In the genomic region with DNA sequence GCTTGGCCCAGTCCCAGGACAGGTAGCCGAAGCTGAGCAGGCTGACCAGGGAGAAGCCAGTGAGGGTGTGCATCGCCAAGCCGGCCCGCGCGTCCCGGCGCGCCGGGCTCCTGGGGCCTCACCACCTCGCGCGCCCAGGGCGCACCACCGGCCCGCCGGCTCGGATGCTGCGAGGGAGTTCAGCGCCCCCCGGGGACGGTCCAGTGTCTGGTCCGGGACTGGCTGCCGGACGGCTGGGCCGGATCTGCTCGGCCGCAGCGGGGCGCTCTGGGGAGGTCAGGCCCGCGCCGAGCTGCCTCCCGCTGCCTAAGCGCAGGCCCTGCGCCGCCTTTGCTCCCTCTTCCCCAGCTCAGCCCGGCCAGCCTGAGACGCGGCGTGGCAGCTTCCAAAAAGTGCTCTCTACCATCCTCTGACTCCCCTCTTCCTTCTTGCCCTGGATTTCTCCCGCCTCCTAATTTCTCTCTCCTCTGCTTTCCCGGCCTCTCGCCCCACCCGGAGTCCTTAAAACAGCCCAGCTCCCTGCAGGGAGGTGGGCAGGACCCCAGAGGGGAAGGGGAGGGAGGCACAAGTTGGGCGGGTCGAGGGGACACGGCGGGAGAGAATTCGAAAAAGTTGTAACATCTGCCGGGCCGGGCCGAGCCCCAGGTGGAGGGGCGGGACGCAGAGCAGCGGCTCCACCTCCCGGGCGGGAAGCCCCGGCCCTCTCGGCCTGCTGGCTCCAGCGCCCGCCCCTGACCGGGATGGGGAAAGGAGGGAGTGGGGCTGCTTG, we compare ENCODE assay signal across 8 cellular contexts. TPM values are rescaled to one million over a fixed set of nuclear protein-coding genes. Genes with fewer than 3 reads are reported as not detected.
DNase-seq lines count a peak whose midpoint lies in the region; ATAC-seq and TF ChIP-seq lines count a peak whose summit lies in the region.
"Had no signal": no experiment of that assay in that cellular context is flagged by ENCODE, and none has a peak within 500 bp of the region (broad histone marks: within the 10 kb centered on the region; RNA-seq: fewer than 3 reads in every experiment).

A gene (minus strand): TSS at position 605 of the 769 bp plus-strand sequence. CDS start 532 bp downstream, at position 73.

- H3K36me3 ChIP-seq in tibial artery = no peaks in the 10 kb centered on the region

- H3K9me3 ChIP-seq in tibial artery = no peaks in the 10 kb centered on the region

- H3K27ac ChIP-seq in dorsolateral prefrontal cortex (peak within 1 kb of the TSS in 39 of 59 donors; percentile 1 to 78 (median 53)), tibial artery (no peak within 1 kb of the TSS)

- peaks cover 0 to 17% (median 14%) of the 10 kb centered on the region in 4 donors for H3K4me1 ChIP-seq in tibial artery

- intact Hi-C loops in dorsolateral prefrontal cortex (cut with DNase I) (loop anchor here in 1 of 2 donors (5.0 kb wide), 1 partner anchor 45 kb away; no protein-coding TSS in a partner anchor), tibial artery (cut with DNase I; ENCODE audit: low total_unique reads) (no loop called here)

- peak in 2 of 56 donors; percentile 7 to 13 for TF ChIP-seq CTCF in dorsolateral prefrontal cortex (IDR thresholded peaks at IDR 0.05 in 54 of 56, conservative IDR thresholded peaks at IDR 0.05 in 2 of 56; ENCODE audit: low read depth in 1 of 56, partially characterized antibody in 56 of 56)
- no peak for TF ChIP-seq CTCF in tibial artery (IDR thresholded peaks at IDR 0.05)

- peak; percentile 77 for DNase-seq in HuH-7 (ENCODE audit: low spot score)
- no peak for DNase-seq in dorsolateral prefrontal cortex
- DNase-seq in left lobe of liver (ENCODE audit: low spot score) = no peak
- no peak for DNase-seq in tibial artery
- DNase-seq in NCI-H1048 (lab: John Stamatoyannopoulos, UW) = no peak
- no peak for DNase-seq in C1 segment of cervical spinal cord (lab: John Stamatoyannopoulos, UW)
- no peak for DNase-seq in NCI-H2081 (lab: John Stamatoyannopoulos, UW)

- H3K4me3 ChIP-seq in dorsolateral prefrontal cortex = peak within 1 kb of the TSS in 44 of 59 donors; percentile 7 to 51 (median 32)
- peak within 1 kb of the TSS; percentile 44 to 48 for H3K4me3 ChIP-seq in tibial artery

- peaks cover 0 to 7% (median 0%) of the 10 kb centered on the region in 45 donors for H3K27me3 ChIP-seq in dorsolateral prefrontal cortex
- no peaks in the 10 kb centered on the region for H3K27me3 ChIP-seq in tibial artery

- ATAC-seq in left lobe of liver = peak; percentile 73

RNA-seq across cellular contexts. Expression of the gene that starts here (rescaled TPM):
- total RNA-seq in dorsolateral prefrontal cortex = 1 to 10 TPM in 112 of 120 experiments, under 1 TPM in 8; 0.35 to 9.0 (median 2.2) TPM
- total RNA-seq in left lobe of liver = 0.43 TPM
- total RNA-seq: SK-MEL-5 had no signal

Comparison
In these comparisons a context has a peak if more than half of its experiments do, and no peak if none do; other contexts are left out.
1. Peak in ATAC-seq in left lobe of liver; RNA of the gene not detected or under 1 TPM.
2. H3K27ac ChIP-seq: peak in dorsolateral prefrontal cortex (39 of 59); none in tibial artery (0 of 2).